In genomic region chrX:155755706-155756337, GRCh38 we compare ENCODE assay signal across 19 cellular contexts.
"Had no signal": no experiment of that assay in that cellular context is flagged by ENCODE, and none has a peak within 500 bp of the region (broad histone marks: within the 10 kb centered on the region; RNA-seq: fewer than 3 reads in every experiment).

No MANE protein-coding gene starts in this region.

- H3K36me3 ChIP-seq: neutrophil, pancreas, sigmoid colon, spleen, thoracic aorta, tibial nerve, upper lobe of right lung, vagina had no signal

- H3K4me1 ChIP-seq: pancreas, sigmoid colon, spleen, tibial nerve, upper lobe of right lung, vagina had no signal

- H3K27ac ChIP-seq: dorsolateral prefrontal cortex, neutrophil, pancreas, sigmoid colon, skin epidermis, spleen, thoracic aorta, tibial nerve, upper lobe of right lung, vagina had no signal

- H3K27me3 ChIP-seq: neutrophil, pancreas, sigmoid colon, spleen, tibial nerve, upper lobe of right lung, vagina had no signal

- DNase-seq: dorsolateral prefrontal cortex; effector CD4-positive, alpha-beta T cell; head of caudate nucleus; hippocampal formation; kidney glomerular epithelial cell; mesenchymal stem cell; mucosa of descending colon; naive B cell; pancreas; sigmoid colon; spleen; stimulated activated naive B cell treated with anti-CD40 and anti-IgM and Interleukin-4, amounts not matched to agents 10 μg/mL and 1 μg/mL and 100 μg/mL, for 72 hours; upper lobe of right lung had no signal

- H3K9me3 ChIP-seq: mucosa of descending colon, neutrophil, pancreas, sigmoid colon, thoracic aorta, tibial nerve, upper lobe of right lung, vagina had no signal

- H3K4me3 ChIP-seq: dorsolateral prefrontal cortex, mucosa of descending colon, pancreas, sigmoid colon, skin epidermis, spleen, thoracic aorta, tibial nerve, upper lobe of right lung, vagina had no signal

- ATAC-seq: mucosa of descending colon; natural killer cell treated with Interleukin-12 subunit alpha and Interleukin-12 subunit beta and Interleukin-15 and Interleukin-18, amount 100 ng/mL, for 72 hours; pancreas; stimulated activated naive B cell treated with anti-CD40 and anti-IgM and Interleukin-4, amounts not matched to agents 10 μg/mL and 1 μg/mL and 100 μg/mL, for 72 hours; upper lobe of right lung had no signal
